ENCODE assay signal across 20 cellular contexts in genomic region chr1:107541412-107541811, GRCh38.
"Had no signal": no experiment of that assay in that cellular context is flagged by ENCODE, and none has a peak within 500 bp of the region (broad histone marks: within the 10 kb centered on the region; RNA-seq: fewer than 3 reads in every experiment).

No MANE protein-coding gene starts in this region.

- H3K27me3 ChIP-seq: gastroesophageal sphincter, heart left ventricle, hepatocyte, neutrophil, pancreas, right lobe of liver, transverse colon, upper lobe of right lung, uterus had no signal

- DNase-seq: cortex of kidney; effector memory CD8-positive, alpha-beta T cell; foreskin fibroblast; heart left ventricle; kidney; natural killer cell; pancreas; right lobe of liver; small intestine; stimulated activated CD4-positive, alpha-beta T cell treated with anti-CD3 and anti-CD28 coated beads, Interleukin-15, amount 100 ng/mL, for 24 hours; stimulated activated CD4-positive, alpha-beta T cell treated with anti-CD3 and anti-CD28 coated beads, Interleukin-2, amount 100 ng/mL, for 48 hours; stimulated activated naive B cell treated with anti-CD40 and anti-IgM and Interleukin-4, amounts not matched to agents 10 μg/mL and 1 μg/mL and 100 μg/mL, for 72 hours; transverse colon; upper lobe of right lung; uterus had no signal

- H3K27ac ChIP-seq: gastroesophageal sphincter, heart left ventricle, hepatocyte, neutrophil, pancreas, right lobe of liver, transverse colon, upper lobe of right lung, uterus had no signal

- H3K4me3 ChIP-seq: gastroesophageal sphincter, heart left ventricle, hepatocyte, lung, pancreas, right lobe of liver, transverse colon, upper lobe of right lung, uterus had no signal

- H3K9me3 ChIP-seq: gastroesophageal sphincter, heart left ventricle, neutrophil, pancreas, right lobe of liver, transverse colon, upper lobe of right lung, uterus had no signal

- H3K4me2 ChIP-seq: hepatocyte had no signal

- ATAC-seq: effector memory CD8-positive, alpha-beta T cell; gastroesophageal sphincter; heart left ventricle; left lobe of liver; natural killer cell; pancreas; right lobe of liver; stimulated activated naive B cell treated with anti-CD40 and anti-IgM and Interleukin-4, amounts not matched to agents 10 μg/mL and 1 μg/mL and 100 μg/mL, for 72 hours; upper lobe of right lung had no signal

- H3K4me1 ChIP-seq: heart left ventricle, pancreas, right lobe of liver, upper lobe of right lung, uterus had no signal

- H3K36me3 ChIP-seq: gastroesophageal sphincter, heart left ventricle, neutrophil, pancreas, right lobe of liver, transverse colon, upper lobe of right lung, uterus had no signal
